Comparison of ENCODE assay signal across 8 cellular contexts in the genomic region with DNA sequence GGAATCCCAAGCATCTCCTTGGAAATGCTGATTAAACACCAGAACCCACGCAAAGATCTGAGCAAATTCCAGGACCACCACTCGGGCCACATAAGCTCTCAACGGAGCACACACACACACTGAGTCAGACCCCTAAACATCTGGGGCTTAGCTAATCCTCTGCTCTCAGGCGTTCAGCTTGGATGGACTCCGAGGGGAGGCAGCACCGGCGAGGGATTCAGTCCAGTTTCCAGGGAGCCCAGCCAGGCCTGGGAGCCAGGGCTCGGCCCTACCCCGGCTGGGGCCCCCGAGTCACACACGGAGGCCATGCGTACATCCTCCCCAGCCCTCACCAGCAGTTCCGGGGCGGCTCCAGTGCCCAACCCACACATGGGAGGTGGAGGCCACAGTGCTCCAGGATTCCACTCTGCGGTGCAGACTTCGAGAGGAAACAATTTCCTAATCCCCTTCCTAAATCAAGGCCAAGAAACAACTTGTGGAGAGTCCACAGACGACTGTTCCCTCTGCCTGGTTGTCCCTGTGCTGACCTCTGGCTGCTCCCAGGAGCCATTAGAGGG.
DNase-seq lines count a peak whose midpoint lies in the region; ATAC-seq and TF ChIP-seq lines count a peak whose summit lies in the region.

No MANE protein-coding gene starts in this region.

- TF ChIP-seq CTCF in heart right ventricle (IDR thresholded peaks at IDR 0.05), result peak in 1 of 9 donors; percentile 11
- TF ChIP-seq CTCF in PC-3 (conservative IDR thresholded peaks at IDR 0.05; ENCODE audit: low read depth, low read length), result no peak

- CTCF ChIA-PET in PC-3 (lab: Charles Lee), result no interaction called here

- no peaks in the 10 kb centered on the region for H3K9me3 ChIP-seq in adipocyte (ENCODE audit: control insufficient read depth, low read length)
- no peaks in the 10 kb centered on the region for H3K9me3 ChIP-seq in heart right ventricle
- no peaks in the 10 kb centered on the region for H3K9me3 ChIP-seq in PC-3 (ENCODE audit: low read length)

- H3K4me3 ChIP-seq in adipocyte (ENCODE audit: low read length) (peak overlapping the region; percentile 70), heart right ventricle (no peak overlapping the region), PC-3 (ENCODE audit: low read length) (no peak overlapping the region)

- H3K4me2 ChIP-seq in PC-3 (ENCODE audit: low read length), result no peak overlapping the region

- no peak overlapping the region for H2AFZ ChIP-seq in PC-3 (ENCODE audit: low read length)

- ATAC-seq in heart right ventricle, result peak; percentile 77 to 91 (median 84)
- ATAC-seq in GM18907 (IDR thresholded peaks at IDR 0.05; ENCODE audit: unreplicated experiment), result no peak
- ATAC-seq in PC-3, result no peak
- ATAC-seq in HG03354 (IDR thresholded peaks at IDR 0.05; ENCODE audit: poor library complexity, severe bottlenecking, unreplicated experiment), result no peak

- H3K27ac ChIP-seq in heart right ventricle (peak overlapping the region; percentile 48 to 86 (median 76)), PC-3 (ENCODE audit: low read length) (no peak overlapping the region)

- POLR2A ChIA-PET in PC-3 (lab: Charles Lee; ENCODE audit: unreplicated experiment), result no interaction called here

- WGBS in heart right ventricle, 2 donors, result 14 to 30% methylated on average over 17 of the region's 17 CpGs

- peak; percentile 54 for DNase-seq in CD1c-positive myeloid dendritic cell (ENCODE audit: extremely low spot score)
- peak; percentile 98 for DNase-seq in adipocyte (ENCODE audit: low read depth)
- peak; percentile 82 to 84 for DNase-seq in heart right ventricle
- DNase-seq in renal cortical epithelial cell (ENCODE audit: low read depth), result peak; percentile 37
- no peak for DNase-seq in PC-3
- no peak for DNase-seq in mesenteric fat pad (ENCODE audit: low spot score)

- no peaks in the 10 kb centered on the region for H3K9me2 ChIP-seq in PC-3 (replicated peaks; ENCODE audit: low read length)

- intact Hi-C loops in heart right ventricle (cut with DNase I), result loop anchor here in 3 of 10 donors (5.0 to 10.0 kb wide), 3 partner anchors 67 to 164 kb away; a partner anchor contains a TSS
- intact Hi-C loops in PC-3 (cut with micrococcal nuclease), result no loop called here

- H4K20me1 ChIP-seq in PC-3 (ENCODE audit: low read length), result no peaks in the 10 kb centered on the region

- H3F3A ChIP-seq in PC-3 (ENCODE audit: low read length, unreplicated experiment), result no peaks in the 10 kb centered on the region

- H3K79me2 ChIP-seq in PC-3 (ENCODE audit: low read length), result no peaks in the 10 kb centered on the region

- H3K9ac ChIP-seq in adipocyte (ENCODE audit: low read length), result peak overlapping the region; percentile 74
- no peak overlapping the region for H3K9ac ChIP-seq in PC-3 (ENCODE audit: low read length)

- no TSS peak for BruUV-seq in PC-3 (replicated peaks; lab: Mats Ljungman, UMichigan)

- H3K27me3 ChIP-seq in adipocyte (replicated peaks; ENCODE audit: control insufficient read depth, insufficient read depth, low read length), result no peaks in the 10 kb centered on the region
- H3K27me3 ChIP-seq in heart right ventricle, result no peaks in the 10 kb centered on the region
- H3K27me3 ChIP-seq in PC-3 (ENCODE audit: low read length), result no peaks in the 10 kb centered on the region

- H3K4me1 ChIP-seq in adipocyte (ENCODE audit: control insufficient read depth, insufficient read depth, low read length) (peaks cover 51% of the 10 kb centered on the region), heart right ventricle (peaks cover 8 to 62% (median 38%) of the 10 kb centered on the region in 9 donors), PC-3 (ENCODE audit: insufficient read depth, low read length) (no peaks in the 10 kb centered on the region)

- H3K36me3 ChIP-seq in adipocyte (ENCODE audit: control insufficient read depth, insufficient read depth, low read length, severe bottlenecking) (no peaks in the 10 kb centered on the region), heart right ventricle (no peaks in the 10 kb centered on the region), PC-3 (ENCODE audit: low read depth, low read length) (no peaks in the 10 kb centered on the region)

Comparison
In these comparisons a context has a peak if more than half of its experiments do, and no peak if none do; other contexts are left out.
1. DNase-seq: peak in CD1c-positive myeloid dendritic cell (single experiment), adipocyte (single experiment), heart right ventricle (2 of 2) and renal cortical epithelial cell (single experiment); none in PC-3 (single experiment) and mesenteric fat pad (single experiment).
2. ATAC-seq: peak in heart right ventricle (8 of 8); none in GM18907 (single experiment), PC-3 (single experiment) and HG03354 (single experiment).